Comparison of ENCODE assay signal across 8 cellular contexts in genomic region chrX:19515615-19516105, GRCh38. TPM values are rescaled to one million over a fixed set of nuclear protein-coding genes. Genes with fewer than 3 reads are reported as not detected.
DNase-seq lines count a peak whose midpoint lies in the region; ATAC-seq and TF ChIP-seq lines count a peak whose summit lies in the region.

No MANE protein-coding gene starts in this region.

- TF ChIP-seq EP300 in tibial nerve (IDR thresholded peaks at IDR 0.05) = no peak

- H3K9me3 ChIP-seq in Peyer's patch (no peaks in the 10 kb centered on the region), tibial nerve (no peaks in the 10 kb centered on the region)

- no peak for DNase-seq in activated naive CD8-positive, alpha-beta T cell treated with anti-CD3 and anti-CD28 coated beads, Interleukin-2, amount 50 U/mL, for 24 hours
- DNase-seq in Peyer's patch (no peak), tibial nerve (ENCODE audit: low spot score in 2 of 2) (no peak), omental fat pad (ENCODE audit: low spot score) (no peak), NOMO-1 (lab: John Stamatoyannopoulos, UW; ENCODE audit: unreplicated experiment in 2 of 2) (no peak)

- peaks cover 2% of the 10 kb centered on the region for H3K4me1 Mint-ChIP-seq in activated naive CD8-positive, alpha-beta T cell (ENCODE audit: low read depth)
- peaks cover 2% of the 10 kb centered on the region for H3K4me1 Mint-ChIP-seq in activated naive CD8-positive, alpha-beta T cell treated with anti-CD3 and anti-CD28 coated beads, Interleukin-2, amount 50 U/mL, for 24 hours

- H3K27ac ChIP-seq in Peyer's patch = no peak overlapping the region
- no peak overlapping the region for H3K27ac ChIP-seq in tibial nerve

- H3K4me1 ChIP-seq in Peyer's patch = peaks cover 0 to 5% (median 0%) of the 10 kb centered on the region in 4 donors
- H3K4me1 ChIP-seq in tibial nerve = peaks cover 0 to 9% (median 0%) of the 10 kb centered on the region in 4 donors

- 4 to 45% methylated on average over 19 to 23 of the region's 23 CpGs for WGBS in tibial nerve, 2 donors

- H3K27me3 ChIP-seq in Peyer's patch (no peaks in the 10 kb centered on the region), tibial nerve (peaks cover 0 to 12% of the 10 kb centered on the region in 2 donors)

- no peaks in the 10 kb centered on the region for H3K36me3 Mint-ChIP-seq in activated naive CD8-positive, alpha-beta T cell
- no peaks in the 10 kb centered on the region for H3K36me3 Mint-ChIP-seq in activated naive CD8-positive, alpha-beta T cell treated with anti-CD3 and anti-CD28 coated beads, Interleukin-2, amount 50 U/mL, for 24 hours (ENCODE audit: low read depth)

- no peak for TF ChIP-seq CTCF in Peyer's patch (IDR thresholded peaks at IDR 0.05)
- TF ChIP-seq CTCF in tibial nerve (IDR thresholded peaks at IDR 0.05) = no peak
- TF ChIP-seq CTCF in omental fat pad (IDR thresholded peaks at IDR 0.05) = no peak

- H3K36me3 ChIP-seq in Peyer's patch (no peaks in the 10 kb centered on the region), tibial nerve (no peaks in the 10 kb centered on the region)

- peaks cover 12% of the 10 kb centered on the region for H3K27me3 Mint-ChIP-seq in activated naive CD8-positive, alpha-beta T cell
- H3K27me3 Mint-ChIP-seq in activated naive CD8-positive, alpha-beta T cell treated with anti-CD3 and anti-CD28 coated beads, Interleukin-2, amount 50 U/mL, for 24 hours = peaks cover 28% of the 10 kb centered on the region

- ATAC-seq in activated naive CD8-positive, alpha-beta T cell treated with anti-CD3 and anti-CD28 coated beads, Interleukin-2, amount 50 U/mL, for 24 hours = no peak
- ATAC-seq in omental fat pad (ENCODE audit: low FRiP score) = no peak
- no peak for ATAC-seq in activated CD4-positive, CD25-positive, alpha-beta regulatory T cell treated with anti-CD3 and anti-CD28 coated beads, Interleukin-2, amount 50 U/mL, for 24 hours

- no peaks in the 10 kb centered on the region for H3K9me3 Mint-ChIP-seq in activated naive CD8-positive, alpha-beta T cell (ENCODE audit: low read depth)
- H3K9me3 Mint-ChIP-seq in activated naive CD8-positive, alpha-beta T cell treated with anti-CD3 and anti-CD28 coated beads, Interleukin-2, amount 50 U/mL, for 24 hours = no peaks in the 10 kb centered on the region

- TF ChIP-seq POLR2A in Peyer's patch (IDR thresholded peaks at IDR 0.05) (no peak), tibial nerve (IDR thresholded peaks at IDR 0.05) (no peak)

- H3K4me3 Mint-ChIP-seq in activated naive CD8-positive, alpha-beta T cell = peak overlapping the region; percentile 27
- no peak overlapping the region for H3K4me3 Mint-ChIP-seq in activated naive CD8-positive, alpha-beta T cell treated with anti-CD3 and anti-CD28 coated beads, Interleukin-2, amount 50 U/mL, for 24 hours

- H3K4me3 ChIP-seq in Peyer's patch = peak overlapping the region in 3 of 4 donors; percentile 39 to 46 (median 44)
- peak overlapping the region; percentile 21 for H3K4me3 ChIP-seq in iPS-11a (ENCODE audit: low read depth, low read length)
- peak overlapping the region; percentile 21 to 50 (median 32) for H3K4me3 ChIP-seq in tibial nerve

- no peak overlapping the region for H3K27ac Mint-ChIP-seq in activated naive CD8-positive, alpha-beta T cell
- H3K27ac Mint-ChIP-seq in activated naive CD8-positive, alpha-beta T cell treated with anti-CD3 and anti-CD28 coated beads, Interleukin-2, amount 50 U/mL, for 24 hours = no peak overlapping the region

RNA-seq across cellular contexts. Expression of gene MAP3K15, which starts 0.4 kb away (rescaled TPM):
- total RNA-seq in Peyer's patch = not detected
- total RNA-seq in tibial nerve = not detected
- total RNA-seq in omental fat pad = under 1 TPM in 3 of 4 donors, not detected in 1; 0.24 to 0.37 (median 0.25) TPM
